Comparison of ENCODE assay signal across 8 cellular contexts in the genomic region with DNA sequence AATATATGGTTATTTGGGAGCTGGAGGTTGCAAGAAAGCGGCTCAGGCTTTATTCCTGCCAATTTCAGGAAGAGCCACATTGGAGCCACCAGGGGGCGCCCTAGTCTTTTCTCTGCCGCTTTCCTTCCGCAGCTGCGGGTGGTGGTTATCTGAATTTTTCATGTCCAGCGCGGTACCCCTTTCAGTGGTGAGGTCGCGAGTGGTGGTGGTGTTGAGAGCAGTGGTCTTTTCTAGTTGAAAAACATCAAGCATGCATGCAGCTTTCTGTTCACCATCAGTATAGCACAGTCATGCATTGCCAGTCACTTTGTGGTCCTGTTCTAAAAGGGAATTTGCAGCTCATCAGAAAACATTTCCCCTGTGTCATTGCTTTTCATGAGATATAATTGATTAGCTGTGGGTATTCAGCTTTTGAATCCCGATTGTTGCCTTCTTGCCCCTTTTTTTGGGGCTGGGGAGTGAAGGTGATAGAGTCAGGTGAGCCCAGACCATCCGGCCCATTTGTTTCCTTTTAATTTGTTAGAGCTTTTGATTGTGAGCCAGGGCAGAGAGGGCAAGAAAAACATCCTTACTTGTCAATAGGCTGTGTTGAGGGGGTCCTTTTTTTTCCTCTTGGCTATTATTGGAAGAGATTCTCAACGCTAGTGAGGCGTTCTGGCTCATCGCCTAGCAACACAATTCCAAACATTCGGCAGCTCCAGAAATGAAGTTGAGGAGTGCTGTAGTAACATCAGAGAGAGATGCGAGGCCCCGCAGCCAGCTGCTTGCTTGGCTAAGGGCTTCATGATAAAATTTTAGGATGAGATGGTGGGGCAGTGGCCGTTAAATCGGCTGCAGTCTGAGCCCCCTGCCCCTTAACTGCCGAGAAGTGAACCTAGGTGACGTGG.
DNase-seq lines count a peak whose midpoint lies in the region; ATAC-seq and TF ChIP-seq lines count a peak whose summit lies in the region.

No MANE protein-coding gene starts in this region.

- TF ChIP-seq CTCF in fibroblast of the aortic adventitia (IDR thresholded peaks at IDR 0.05; ENCODE audit: insufficient read depth, low read length) (peak; percentile 87), testis (IDR thresholded peaks at IDR 0.05) (peak; percentile 79 to 97 (median 89))

- H3K27me3 ChIP-seq in CD4-positive, alpha-beta memory T cell (ENCODE audit: insufficient read depth, low read length) = no peaks in the 10 kb centered on the region
- H3K27me3 ChIP-seq in HUES48 (ENCODE audit: control insufficient read depth, insufficient read depth, low read length) = peaks cover 10% of the 10 kb centered on the region
- H3K27me3 ChIP-seq in testis = no peaks in the 10 kb centered on the region

- H3K27ac ChIP-seq in CD4-positive, alpha-beta memory T cell (ENCODE audit: low read depth, low read length) = no peak overlapping the region
- H3K27ac ChIP-seq in HUES48 (ENCODE audit: low read depth, low read length) (no peak overlapping the region), testis (no peak overlapping the region)

- peak in 4 of 5 donors; percentile 50 to 55 (median 52) for DNase-seq in CD4-positive, alpha-beta memory T cell
- peak; percentile 51 for DNase-seq in RKO (ENCODE audit: low spot score)
- DNase-seq in activated T-helper 2 cell treated with anti-CD3 and anti-CD28 coated beads, Interferon-gamma antibody, Interleukin-2, Interleukin-4, amounts not matched to agents 10 μg/mL and 5 μg/mL and 100 μg/mL, durations not matched to agents 14 hours and 24 hours and 36 hours (ENCODE audit: low spot score) = peak; percentile 42
- DNase-seq in fibroblast of the aortic adventitia (ENCODE audit: low read depth) = peak; percentile 70
- peak in 47 of 56 donors; percentile 12 to 88 (median 49) for DNase-seq in nucleus accumbens (lab: John Stamatoyannopoulos, UW)
- DNase-seq in testis = peak; percentile 80

- no peaks in the 10 kb centered on the region for H3K27me3 Mint-ChIP-seq in CD4-positive, alpha-beta memory T cell
- no peaks in the 10 kb centered on the region for H3K27me3 Mint-ChIP-seq in activated T-helper 2 cell treated with anti-CD3 and anti-CD28 coated beads, Interferon-gamma antibody, Interleukin-2, Interleukin-4, amounts not matched to agents 10 μg/mL and 5 μg/mL and 100 μg/mL, durations not matched to agents 14 hours and 24 hours and 36 hours (ENCODE audit: low read depth)

- CTCF ChIA-PET in CD4-positive, alpha-beta memory T cell (lab: Charles Lee; ENCODE audit: partially characterized antibody) = interaction anchor here (0.6 to 7.0 kb wide), 35 partner anchors 9 to 1358 kb away, joined by 3 to 131 read pairs (median 4); no protein-coding TSS in a partner anchor

- H3K4me1 Mint-ChIP-seq in CD4-positive, alpha-beta memory T cell = peaks cover 7 to 29% (median 11%) of the 10 kb centered on the region in 4 donors
- peaks cover 5% of the 10 kb centered on the region for H3K4me1 Mint-ChIP-seq in activated T-helper 2 cell treated with anti-CD3 and anti-CD28 coated beads, Interferon-gamma antibody, Interleukin-2, Interleukin-4, amounts not matched to agents 10 μg/mL and 5 μg/mL and 100 μg/mL, durations not matched to agents 14 hours and 24 hours and 36 hours (ENCODE audit: low read depth)

- intact Hi-C loops in CD4-positive, alpha-beta memory T cell (cut with micrococcal nuclease) = loop anchor here (1.0 to 2.0 kb wide), 2 partner anchors 15 to 724 kb away; no protein-coding TSS in a partner anchor
- intact Hi-C loops in activated T-helper 2 cell treated with anti-CD3 and anti-CD28 coated beads, Interferon-gamma antibody, Interleukin-2, Interleukin-4, amounts not matched to agents 10 μg/mL and 5 μg/mL and 100 μg/mL, durations not matched to agents 14 hours and 24 hours and 36 hours (cut with micrococcal nuclease) = loop anchor here (10.0 kb wide), 1 partner anchor 1359 kb away; no protein-coding TSS in a partner anchor
- intact Hi-C loops in testis (cut with DNase I; ENCODE audit: low total_unique reads) = no loop called here

- H3K27ac Mint-ChIP-seq in CD4-positive, alpha-beta memory T cell = peak overlapping the region in 5 of 7 donors; percentile 7 to 73 (median 26)
- no peak overlapping the region for H3K27ac Mint-ChIP-seq in activated T-helper 2 cell treated with anti-CD3 and anti-CD28 coated beads, Interferon-gamma antibody, Interleukin-2, Interleukin-4, amounts not matched to agents 10 μg/mL and 5 μg/mL and 100 μg/mL, durations not matched to agents 14 hours and 24 hours and 36 hours

- H3K36me3 ChIP-seq in CD4-positive, alpha-beta memory T cell (ENCODE audit: insufficient read depth, low read length) = no peaks in the 10 kb centered on the region
- H3K36me3 ChIP-seq in HUES48 (ENCODE audit: control insufficient read depth, insufficient read depth, low read length) (no peaks in the 10 kb centered on the region), testis (ENCODE audit: low read depth, missing control alignments) (no peaks in the 10 kb centered on the region)

- peaks cover 10% of the 10 kb centered on the region for H3K4me1 ChIP-seq in CD4-positive, alpha-beta memory T cell (ENCODE audit: insufficient read depth, low read length)
- H3K4me1 ChIP-seq in HUES48 (ENCODE audit: control insufficient read depth, insufficient read depth, low read length) (peaks cover 6% of the 10 kb centered on the region; the same call in 1 of the 2 replicates), testis (peaks cover 38% of the 10 kb centered on the region)

- WGBS in testis, 2 donors = 33 to 45% methylated on average over 21 of the region's 21 CpGs

- no peaks in the 10 kb centered on the region for H3K9me3 Mint-ChIP-seq in CD4-positive, alpha-beta memory T cell
- H3K9me3 Mint-ChIP-seq in activated T-helper 2 cell treated with anti-CD3 and anti-CD28 coated beads, Interferon-gamma antibody, Interleukin-2, Interleukin-4, amounts not matched to agents 10 μg/mL and 5 μg/mL and 100 μg/mL, durations not matched to agents 14 hours and 24 hours and 36 hours = no peaks in the 10 kb centered on the region

- H3K9ac ChIP-seq in HUES48 (ENCODE audit: low read depth, low read length) = peak overlapping the region; percentile 31; the same call in 1 of the 2 replicates

- ATAC-seq in HG03460 (IDR thresholded peaks at IDR 0.05; ENCODE audit: unreplicated experiment) = no peak

- POLR2A ChIA-PET in CD4-positive, alpha-beta memory T cell (lab: Charles Lee; ENCODE audit: partially characterized antibody) = interaction anchor here (0.8 to 2.0 kb wide), 4 partner anchors 15 to 28 kb away, joined by 4 to 16 read pairs (median 6); no protein-coding TSS in a partner anchor

- no peak for TF ChIP-seq POLR2A in testis (IDR thresholded peaks at IDR 0.05)

- H3K36me3 Mint-ChIP-seq in CD4-positive, alpha-beta memory T cell = peaks cover 2 to 17% of the 10 kb centered on the region in 2 donors
- no peaks in the 10 kb centered on the region for H3K36me3 Mint-ChIP-seq in activated T-helper 2 cell treated with anti-CD3 and anti-CD28 coated beads, Interferon-gamma antibody, Interleukin-2, Interleukin-4, amounts not matched to agents 10 μg/mL and 5 μg/mL and 100 μg/mL, durations not matched to agents 14 hours and 24 hours and 36 hours (ENCODE audit: low read depth)

- no peaks in the 10 kb centered on the region for H3K9me3 ChIP-seq in CD4-positive, alpha-beta memory T cell (ENCODE audit: control insufficient read depth in 1 of 2, low read length in 2 of 2)
- H3K9me3 ChIP-seq in HUES48 (ENCODE audit: control insufficient read depth, insufficient read depth, low read length) (no peaks in the 10 kb centered on the region), testis (no peaks in the 10 kb centered on the region)

- no peak overlapping the region for H3K4me3 ChIP-seq in CD4-positive, alpha-beta memory T cell (ENCODE audit: low read length in 2 of 2)
- H3K4me3 ChIP-seq in HUES48 (ENCODE audit: low read depth, low read length) = no peak overlapping the region
- peak overlapping the region; percentile 28 for H3K4me3 ChIP-seq in fibroblast of the aortic adventitia (ENCODE audit: low read depth, low read length)
- no peak overlapping the region for H3K4me3 ChIP-seq in testis

- peak overlapping the region in 7 of 8 donors; percentile 61 to 88 (median 70) for H3K4me3 Mint-ChIP-seq in CD4-positive, alpha-beta memory T cell
- H3K4me3 Mint-ChIP-seq in activated T-helper 2 cell treated with anti-CD3 and anti-CD28 coated beads, Interferon-gamma antibody, Interleukin-2, Interleukin-4, amounts not matched to agents 10 μg/mL and 5 μg/mL and 100 μg/mL, durations not matched to agents 14 hours and 24 hours and 36 hours (ENCODE audit: low read depth) = no peak overlapping the region
